8 cellular contexts compared by ENCODE assay signal in the genomic region with DNA sequence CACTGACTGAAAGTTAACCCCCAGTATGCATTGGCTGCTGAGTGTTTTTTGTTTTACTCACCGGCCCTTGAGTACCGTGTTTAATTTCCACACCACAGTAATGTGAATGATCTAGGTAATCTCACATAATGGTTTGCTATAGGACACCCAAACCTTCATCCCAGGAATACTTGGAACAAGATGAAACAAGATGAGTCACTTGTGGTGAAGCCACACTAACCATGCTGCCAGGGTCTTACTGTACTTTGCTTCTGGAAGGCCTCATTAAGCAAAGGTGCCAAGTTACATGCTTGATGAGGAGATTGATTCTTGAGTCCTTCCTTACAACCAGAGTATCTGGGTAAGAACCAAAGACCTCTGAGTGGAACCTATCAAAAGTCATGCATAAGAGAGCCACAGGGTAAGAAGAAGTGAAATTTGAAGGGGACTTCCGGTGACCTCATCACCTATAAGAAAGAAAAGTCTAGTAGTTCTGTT.
DNase-seq lines count a peak whose midpoint lies in the region; ATAC-seq and TF ChIP-seq lines count a peak whose summit lies in the region.

No MANE protein-coding gene starts in this region.

- H3K27ac Mint-ChIP-seq in GM23338, result no peak overlapping the region

- 75 to 91% methylated on average over 3 of the region's 3 CpGs for WGBS in tibial nerve, 2 donors
- WGBS in body of pancreas, 2 donors, result 93 to 97% methylated on average over 3 of the region's 3 CpGs

- H3K4me3 ChIP-seq in fibroblast of villous mesenchyme (ENCODE audit: low read depth, low read length) (no peak overlapping the region), tibial nerve (no peak overlapping the region), body of pancreas (no peak overlapping the region), GM23338 (no peak overlapping the region)

- peaks cover 2% of the 10 kb centered on the region for H3K27me3 Mint-ChIP-seq in GM23338 (ENCODE audit: insufficient read depth, low read depth, poor library complexity)

- H3K27ac ChIP-seq in tibial nerve (no peak overlapping the region), body of pancreas (no peak overlapping the region), GM23338 (ENCODE audit: low read depth) (no peak overlapping the region)

- no peaks in the 10 kb centered on the region for H3K79me2 ChIP-seq in GM23338 (replicated peaks; ENCODE audit: insufficient read depth)

- H3K4me1 ChIP-seq in tibial nerve (no peaks in the 10 kb centered on the region), body of pancreas (no peaks in the 10 kb centered on the region), GM23338 (ENCODE audit: insufficient read depth) (no peaks in the 10 kb centered on the region; the same call in 1 of the 2 replicates)

- H3K9me2 ChIP-seq in GM23338 (ENCODE audit: insufficient read depth), result no peaks in the 10 kb centered on the region

- no peak for TF ChIP-seq EP300 in tibial nerve (IDR thresholded peaks at IDR 0.05)

- H3K4me3 Mint-ChIP-seq in GM23338, result no peak overlapping the region

- H2AFZ ChIP-seq in GM23338, result no peak overlapping the region

- H3K4me1 Mint-ChIP-seq in GM23338, result 0 out of 3 replicates have a peak, but pooled peaks cover 3% of the 10 kb centered on the region

- peaks cover 0 to 4% (median 0%) of the 10 kb centered on the region in 4 donors for H3K9me3 ChIP-seq in tibial nerve
- H3K9me3 ChIP-seq in body of pancreas, result no peaks in the 10 kb centered on the region

- intact Hi-C loops in body of pancreas (cut with DNase I), result no loop called here

- DNase-seq in ELR (ENCODE audit: low read depth), result peak; percentile 76
- DNase-seq in M059J (ENCODE audit: low read depth), result peak; percentile 94
- peak; percentile 19 for DNase-seq in fibroblast of villous mesenchyme (ENCODE audit: low read depth)
- no peak for DNase-seq in NCI-H748 treated with DMSO at 0.1 percent for 48 hours (lab: John Stamatoyannopoulos, UW)
- DNase-seq in tibial nerve (ENCODE audit: low spot score in 2 of 2), result no peak
- no peak for DNase-seq in body of pancreas
- no peak for DNase-seq in GM23338 (ENCODE audit: low spot score)

- H3K36me3 Mint-ChIP-seq in GM23338 (ENCODE audit: low read depth), result no peaks in the 10 kb centered on the region

- no peaks in the 10 kb centered on the region for H4K20me1 ChIP-seq in GM23338 (replicated peaks; ENCODE audit: insufficient read depth)

- no peaks in the 10 kb centered on the region for H3K9me3 Mint-ChIP-seq in GM23338

- ATAC-seq in GM21360 (IDR thresholded peaks at IDR 0.05; ENCODE audit: unreplicated experiment) (peak; percentile 59), body of pancreas (no peak), GM23338 (no peak)

- no peak for TF ChIP-seq POLR2A in tibial nerve (IDR thresholded peaks at IDR 0.05)
- TF ChIP-seq POLR2A in body of pancreas (IDR thresholded peaks at IDR 0.05), result no peak

- no peaks in the 10 kb centered on the region for H3F3A ChIP-seq in GM23338 (replicated peaks; ENCODE audit: low read depth)

- H3K27me3 ChIP-seq in tibial nerve (no peaks in the 10 kb centered on the region), body of pancreas (no peaks in the 10 kb centered on the region), GM23338 (ENCODE audit: insufficient read depth) (no peaks in the 10 kb centered on the region)

- H3K36me3 ChIP-seq in tibial nerve (no peaks in the 10 kb centered on the region), body of pancreas (replicated peaks in 1 of 2; ENCODE audit: insufficient read depth in 1 of 2, low read depth in 2 of 2) (no peaks in the 10 kb centered on the region), GM23338 (ENCODE audit: insufficient read depth) (no peaks in the 10 kb centered on the region)

- TF ChIP-seq CTCF in fibroblast of villous mesenchyme (IDR thresholded peaks at IDR 0.05; ENCODE audit: insufficient read depth, low read depth, low read length) (no peak), tibial nerve (IDR thresholded peaks at IDR 0.05) (no peak), body of pancreas (IDR thresholded peaks at IDR 0.05) (no peak), GM23338 (conservative IDR thresholded peaks at IDR 0.05; ENCODE audit: low read depth in 2 of 2) (no peak)

- H3K4me2 ChIP-seq in GM23338, result no peak overlapping the region

TF ChIP-seq in GM23338, 12 proteins besides CTCF, POLR2A, EP300 and RAD21 (continues in another document):
- TF ChIP-seq POLR2AphosphoS5 (IDR thresholded peaks at IDR 0.05; ENCODE audit: low read depth) (no peak), CREB1 (CRISPR knock-in tag; IDR thresholded peaks at IDR 0.05; ENCODE audit: low read depth) (no peak), EZH2 (IDR thresholded peaks at IDR 0.05; ENCODE audit: low read depth, unreplicated experiment) (no peak), NANOG (IDR thresholded peaks at IDR 0.05; ENCODE audit: borderline replicate concordance) (no peak), ZNF114 (CRISPR knock-in tag; IDR thresholded peaks at IDR 0.05) (no peak), JUNB (IDR thresholded peaks at IDR 0.05; ENCODE audit: unreplicated experiment) (no peak), STAT1 (IDR thresholded peaks at IDR 0.05; ENCODE audit: unreplicated experiment) (no peak)
- TF ChIP-seq, protein P1, sequence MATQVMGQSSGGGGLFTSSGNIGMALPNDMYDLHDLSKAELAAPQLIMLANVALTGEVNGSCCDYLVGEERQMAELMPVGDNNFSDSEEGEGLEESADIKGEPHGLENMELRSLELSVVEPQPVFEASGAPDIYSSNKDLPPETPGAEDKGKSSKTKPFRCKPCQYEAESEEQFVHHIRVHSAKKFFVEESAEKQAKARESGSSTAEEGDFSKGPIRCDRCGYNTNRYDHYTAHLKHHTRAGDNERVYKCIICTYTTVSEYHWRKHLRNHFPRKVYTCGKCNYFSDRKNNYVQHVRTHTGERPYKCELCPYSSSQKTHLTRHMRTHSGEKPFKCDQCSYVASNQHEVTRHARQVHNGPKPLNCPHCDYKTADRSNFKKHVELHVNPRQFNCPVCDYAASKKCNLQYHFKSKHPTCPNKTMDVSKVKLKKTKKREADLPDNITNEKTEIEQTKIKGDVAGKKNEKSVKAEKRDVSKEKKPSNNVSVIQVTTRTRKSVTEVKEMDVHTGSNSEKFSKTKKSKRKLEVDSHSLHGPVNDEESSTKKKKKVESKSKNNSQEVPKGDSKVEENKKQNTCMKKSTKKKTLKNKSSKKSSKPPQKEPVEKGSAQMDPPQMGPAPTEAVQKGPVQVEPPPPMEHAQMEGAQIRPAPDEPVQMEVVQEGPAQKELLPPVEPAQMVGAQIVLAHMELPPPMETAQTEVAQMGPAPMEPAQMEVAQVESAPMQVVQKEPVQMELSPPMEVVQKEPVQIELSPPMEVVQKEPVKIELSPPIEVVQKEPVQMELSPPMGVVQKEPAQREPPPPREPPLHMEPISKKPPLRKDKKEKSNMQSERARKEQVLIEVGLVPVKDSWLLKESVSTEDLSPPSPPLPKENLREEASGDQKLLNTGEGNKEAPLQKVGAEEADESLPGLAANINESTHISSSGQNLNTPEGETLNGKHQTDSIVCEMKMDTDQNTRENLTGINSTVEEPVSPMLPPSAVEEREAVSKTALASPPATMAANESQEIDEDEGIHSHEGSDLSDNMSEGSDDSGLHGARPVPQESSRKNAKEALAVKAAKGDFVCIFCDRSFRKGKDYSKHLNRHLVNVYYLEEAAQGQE (IDR thresholded peaks at IDR 0.05; ENCODE audit: unreplicated experiment), result no peak

Comparison
In these comparisons a context has a peak if more than half of its experiments do, and no peak if none do; other contexts are left out.
1. DNase-seq: peak in ELR (single experiment), M059J (single experiment) and fibroblast of villous mesenchyme (single experiment); none in NCI-H748 treated with DMSO at 0.1 percent for 48 hours (single experiment), tibial nerve (0 of 2), body of pancreas (0 of 4) and GM23338 (single experiment).